9 cellular contexts compared by ENCODE assay signal in genomic region chr2:11499081-11499743, GRCh38. TPM values are rescaled to one million over a fixed set of nuclear protein-coding genes. Genes with fewer than 3 reads are reported as not detected.
DNase-seq lines count a peak whose midpoint lies in the region; ATAC-seq and TF ChIP-seq lines count a peak whose summit lies in the region.
"Had no signal": no experiment of that assay in that cellular context is flagged by ENCODE, and none has a peak within 500 bp of the region (broad histone marks: within the 10 kb centered on the region; RNA-seq: fewer than 3 reads in every experiment).

No MANE protein-coding gene starts in this region.

- H3K9me3 ChIP-seq in mesodermal cell (ENCODE audit: control insufficient read depth, low read length) (peaks cover 12% of the 10 kb centered on the region), GM23248 (ENCODE audit: low read depth) (no peaks in the 10 kb centered on the region)

- H3K4me3 ChIP-seq in KMS-11 (IDR thresholded peaks at IDR 0.05; ENCODE audit: insufficient read depth, low read depth, low read length) (peak overlapping the region; percentile 20), mesodermal cell (ENCODE audit: extremely low read depth, insufficient read depth, low read length, poor library complexity, severe bottlenecking) (no peak overlapping the region), GM23248 (no peak overlapping the region)

- H3K27me3 ChIP-seq in KMS-11 (ENCODE audit: insufficient read depth, low read depth) (no peaks in the 10 kb centered on the region), GM23248 (replicated peaks; ENCODE audit: insufficient read depth) (no peaks in the 10 kb centered on the region; the same call in 1 of the 2 replicates)

- 6 to 7% methylated on average over 3 to 4 of the region's 4 CpGs for WGBS in mesodermal cell (ENCODE audit: insufficient coverage in 2 of 2), 2 experiments
- WGBS in GM23248 (ENCODE audit: low coverage in 1 of 2, low lambda C conversion rate in 2 of 2, missing lambda C conversion rate in 2 of 2), 2 experiments, result 21 to 31% methylated on average over 4 of the region's 4 CpGs

- H3K9ac ChIP-seq in KMS-11 (peak overlapping the region; percentile 57), GM23248 (no peak overlapping the region)

- H3K27ac ChIP-seq in KMS-11 (peak overlapping the region; percentile 91), caudate nucleus (ENCODE audit: low read depth, low read length) (peak overlapping the region; percentile 56), mesodermal cell (ENCODE audit: low read depth, low read length, severe bottlenecking) (peak overlapping the region; percentile 75), substantia nigra (ENCODE audit: low read depth, low read length, poor library complexity, severe bottlenecking) (peak overlapping the region; percentile 75), GM23248 (no peak overlapping the region)

- ATAC-seq in HG02840 (IDR thresholded peaks at IDR 0.05; ENCODE audit: low FRiP score, unreplicated experiment), result no peak

- in situ Hi-C loops in GM23248 (cut with MboI), result no loop called here

- H3K9me2 ChIP-seq in GM23248 (ENCODE audit: insufficient read depth), result no peaks in the 10 kb centered on the region

- no peak for TF ChIP-seq CTCF in KMS-11 (conservative IDR thresholded peaks at IDR 0.05; ENCODE audit: low read depth, low read length)

- H4K20me1 ChIP-seq in KMS-11 (ENCODE audit: insufficient read depth) (no peaks in the 10 kb centered on the region), GM23248 (ENCODE audit: insufficient read depth) (no peaks in the 10 kb centered on the region)

- H3K79me2 ChIP-seq in KMS-11 (ENCODE audit: insufficient read depth, low read depth), result no peaks in the 10 kb centered on the region
- H3K79me2 ChIP-seq in GM23248 (ENCODE audit: insufficient read depth), result no peaks in the 10 kb centered on the region

- DNase-seq in caudate nucleus (lab: John Stamatoyannopoulos, UW), result peak in 40 of 61 donors; percentile 3 to 77 (median 42)
- DNase-seq in substantia nigra (lab: John Stamatoyannopoulos, UW), result peak in 35 of 49 donors; percentile 17 to 74 (median 45)
- no peak for DNase-seq in GM23248
- DNase-seq in DMS53 treated with DMSO at 0.1 percent for 48 hours (lab: John Stamatoyannopoulos, UW; ENCODE audit: unreplicated experiment), result no peak
- DNase-seq: activated naive CD4-positive, alpha-beta T cell treated with anti-CD3 and anti-CD28 coated beads for 36 hours; stimulated activated naive CD4-positive, alpha-beta T cell had no signal

- H3K4me1 ChIP-seq in KMS-11 (ENCODE audit: low read depth, poor library complexity, severe bottlenecking) (peaks cover 79% of the 10 kb centered on the region), mesodermal cell (ENCODE audit: control insufficient read depth, insufficient read depth, low read length, poor library complexity, severe bottlenecking) (peaks cover 18% of the 10 kb centered on the region), GM23248 (ENCODE audit: insufficient read depth) (no peaks in the 10 kb centered on the region)

- H2AFZ ChIP-seq in KMS-11 (ENCODE audit: low read depth), result peak overlapping the region; percentile 15; the same call in 1 of the 2 replicates
- no peak overlapping the region for H2AFZ ChIP-seq in GM23248

- H3F3A ChIP-seq in GM23248 (ENCODE audit: insufficient read depth), result no peaks in the 10 kb centered on the region

- H3K36me3 ChIP-seq in KMS-11 (ENCODE audit: insufficient read depth) (no peaks in the 10 kb centered on the region), mesodermal cell (ENCODE audit: control insufficient read depth, insufficient read depth, low read length) (peaks cover 4% of the 10 kb centered on the region), GM23248 (ENCODE audit: low read depth) (no peaks in the 10 kb centered on the region)

- H3K4me2 ChIP-seq in KMS-11 (peak overlapping the region; percentile 77), GM23248 (ENCODE audit: unreplicated experiment) (no peak overlapping the region)

RNA-seq across cellular contexts. Expression of gene E2F6, which starts 33.3 kb away (rescaled TPM):
- polyA plus RNA-seq in mesodermal cell (2013, experiment 1 of 2), result 23.3 TPM
- polyA plus RNA-seq in mesodermal cell (2013, experiment 2 of 2), result 22.7 TPM
- total RNA-seq in GM23248 (2014; rRNA removed; shearing (Covaris generic)), result 11.5 and 12.8 TPM in 2 replicates
- 14.3 and 15.3 TPM in 2 replicates for polyA plus RNA-seq in GM23248 (2016; fragmentation: Nextera tagmentation; extraction: Ambion mirVana)

RNA-seq across cellular contexts. Expression of gene GREB1, which starts 34.6 kb away (rescaled TPM):
- polyA plus RNA-seq in mesodermal cell (2013, experiment 1 of 2), result 19.7 TPM
- 15.9 TPM for polyA plus RNA-seq in mesodermal cell (2013, experiment 2 of 2)
- not detected in 2 replicates for total RNA-seq in GM23248 (2014; rRNA removed; shearing (Covaris generic))
- polyA plus RNA-seq in GM23248 (2016; fragmentation: Nextera tagmentation; extraction: Ambion mirVana), result 0.05 TPM in 1 of 2 replicates, not detected in the other

Comparison
In these comparisons a context has a peak if more than half of its experiments do, and no peak if none do; other contexts are left out.
1. DNase-seq: peak in caudate nucleus (40 of 61) and substantia nigra (35 of 49); none in GM23248 (single experiment) and DMS53 treated with DMSO at 0.1 percent for 48 hours (single experiment).